13 cellular contexts compared by ENCODE assay signal in the genomic region with DNA sequence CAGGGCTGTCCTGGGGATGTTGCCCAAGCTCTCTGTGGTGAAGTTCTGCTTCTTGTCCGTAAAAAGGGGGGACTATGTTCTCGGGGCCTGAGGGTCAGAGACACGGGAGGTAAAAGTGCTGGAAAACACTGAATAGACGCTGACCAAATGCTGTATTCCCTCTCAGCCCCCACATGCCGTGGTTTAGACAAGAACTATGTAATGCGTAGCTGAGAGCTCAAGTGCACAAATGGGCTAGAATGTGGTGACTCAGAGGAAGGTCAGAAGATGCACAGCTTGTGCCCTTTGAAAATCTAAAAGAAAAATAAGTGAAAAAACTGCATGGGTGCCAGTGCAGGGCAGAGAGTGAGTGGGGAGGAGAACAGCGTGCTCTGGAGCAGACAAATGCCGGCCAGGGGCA.
DNase-seq lines count a peak whose midpoint lies in the region; ATAC-seq and TF ChIP-seq lines count a peak whose summit lies in the region.
"Had no signal": no experiment of that assay in that cellular context is flagged by ENCODE, and none has a peak within 500 bp of the region (broad histone marks: within the 10 kb centered on the region; RNA-seq: fewer than 3 reads in every experiment).

No MANE protein-coding gene starts in this region.

- in situ Hi-C loops in astrocyte of the cerebellum (cut with HindIII; ENCODE audit: low sequenced_read_pairs): no loop called here

- no peaks in the 10 kb centered on the region for H3K36me3 Mint-ChIP-seq in HFFc6 (ENCODE audit: low read depth)

- no peak for TF ChIP-seq POLR2A in stomach (IDR thresholded peaks at IDR 0.05)

- H3K27ac Mint-ChIP-seq in HFFc6: peak overlapping the region; percentile 55; the same call in 1 of the 2 replicates

- peaks cover 0 to 23% (median 11%) of the 10 kb centered on the region in 4 donors for H3K4me1 ChIP-seq in stomach

- H3K27me3 Mint-ChIP-seq in HFFc6 (ENCODE audit: insufficient read depth): peaks cover 17% of the 10 kb centered on the region

- no peaks in the 10 kb centered on the region for H3K9me3 ChIP-seq in stomach
- H3K9me3 ChIP-seq: thoracic aorta had no signal

- H3K27me3 ChIP-seq in stomach: no peaks in the 10 kb centered on the region
- H3K27me3 ChIP-seq: cardiac muscle cell had no signal

- H3K36me3 ChIP-seq in stomach: no peaks in the 10 kb centered on the region
- H3K36me3 ChIP-seq: cardiac muscle cell, thoracic aorta had no signal

- CTCF ChIA-PET in AG04449 (lab: Yijun Ruan, JAX): interaction anchor here (1.6 to 1.7 kb wide), 2 partner anchors 10 to 275 kb away, joined by 3 to 4 read pairs; no protein-coding TSS in a partner anchor

- H3K4me3 ChIP-seq in AG04449 (ENCODE audit: low read depth, low read length): no peak overlapping the region
- H3K4me3 ChIP-seq in astrocyte of the cerebellum (ENCODE audit: low read depth, low read length): no peak overlapping the region
- H3K4me3 ChIP-seq in stomach: no peak overlapping the region
- H3K4me3 ChIP-seq: cardiac muscle cell, thoracic aorta had no signal

- H3K9me3 Mint-ChIP-seq in HFFc6: no peaks in the 10 kb centered on the region

- peaks cover 16% of the 10 kb centered on the region for H3K4me1 Mint-ChIP-seq in HFFc6 (ENCODE audit: low read depth)

- TF ChIP-seq CTCF in AG04449 (IDR thresholded peaks at IDR 0.05; ENCODE audit: insufficient read depth, low read length, missing control alignments) (no peak), HFFc6 (IDR thresholded peaks at IDR 0.05) (no peak), astrocyte of the cerebellum (IDR thresholded peaks at IDR 0.05; ENCODE audit: low read depth, low read length, missing control alignments) (no peak), stomach (IDR thresholded peaks at IDR 0.05) (no peak)

- POLR2A ChIA-PET in AG04449 (lab: Yijun Ruan, JAX): interaction anchor here (0.8 kb wide), 1 partner anchor 80 kb away, joined by 3 read pairs; a partner anchor contains a TSS

- no peak overlapping the region; the same call in 1 of the 2 replicates for H3K4me3 Mint-ChIP-seq in HFFc6

- WGBS in stomach, 5 donors: 86 to 90% (median 88%) methylated on average over 8 of the region's 8 CpGs

- peak; percentile 42 for DNase-seq in AG04449 (ENCODE audit: low read depth, low spot score)
- DNase-seq in HFFc6: peak; percentile 32
- DNase-seq in astrocyte of the cerebellum (ENCODE audit: low read depth): peak; percentile 60
- DNase-seq in islet precursor cell: peak; percentile 79
- no peak for DNase-seq in stomach
- DNase-seq in GM19238 (ENCODE audit: insufficient read length, low spot score): no peak
- DNase-seq in superior temporal gyrus (ENCODE audit: extremely low spot score): no peak
- DNase-seq: activated T-cell treated with anti-CD3 and anti-CD28 coated beads for 4 hours had no signal

- no peak for TF ChIP-seq EP300 in stomach (IDR thresholded peaks at IDR 0.05)

- ATAC-seq in HG03442 (IDR thresholded peaks at IDR 0.05; ENCODE audit: unreplicated experiment): no peak
- ATAC-seq: esophagus mucosa, left lobe of liver had no signal

- intact Hi-C loops in stomach (cut with DNase I; ENCODE audit: low total_unique reads): no loop called here

- no peak overlapping the region for H3K27ac ChIP-seq in stomach
- H3K27ac ChIP-seq: cardiac muscle cell, thoracic aorta had no signal

Comparison
In these comparisons a context has a peak if more than half of its experiments do, and no peak if none do; other contexts are left out.
1. DNase-seq: peak in AG04449 (single experiment), HFFc6 (single experiment), astrocyte of the cerebellum (single experiment) and islet precursor cell (single experiment); none in stomach (single experiment), GM19238 (single experiment) and superior temporal gyrus (single experiment).